Comparison of ENCODE assay signal across 9 cellular contexts in the genomic region with DNA sequence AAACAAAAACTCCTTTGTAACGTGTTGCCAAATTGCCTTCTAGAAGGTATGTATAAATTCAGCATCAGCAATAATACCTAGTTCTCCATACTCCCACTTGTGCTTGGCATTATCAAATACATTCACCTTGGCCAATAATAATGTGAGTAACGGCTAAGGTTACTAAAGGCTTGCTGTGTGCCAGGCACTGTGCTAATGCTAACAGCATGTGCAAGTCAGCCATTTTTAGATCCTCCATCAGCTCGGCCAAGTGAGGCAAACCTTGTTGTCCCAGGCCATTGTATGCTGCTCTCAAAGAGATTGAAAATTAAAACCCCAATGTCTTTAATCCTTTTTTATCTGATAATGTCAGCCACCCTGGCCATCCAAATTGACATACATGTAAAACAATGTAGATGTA. TPM values are rescaled to one million over a fixed set of nuclear protein-coding genes. Genes with fewer than 3 reads are reported as not detected.
"Had no signal": no experiment of that assay in that cellular context is flagged by ENCODE, and none has a peak within 500 bp of the region (broad histone marks: within the 10 kb centered on the region; RNA-seq: fewer than 3 reads in every experiment).

No MANE protein-coding gene starts in this region.

- DNase-seq: GM23248, GOT3, H7, IMR-90, KBM-7 had no signal

- H3K9ac ChIP-seq: GM23248, KMS-11 had no signal

- H3K9me3 ChIP-seq: HAP-1 had no signal

- H3K4me3 ChIP-seq: GM23248, HAP-1 had no signal

- H3K4me2 ChIP-seq: KMS-11 had no signal

- H3K36me3 ChIP-seq: HAP-1 had no signal

- H3K4me1 ChIP-seq: HAP-1 had no signal

- H2AFZ ChIP-seq: GM23248 had no signal

- H3K27ac ChIP-seq: GM23248, HL-60, KMS-11 had no signal

RNA-seq across cellular contexts. Expression of gene STYXL2, which starts 48.1 kb away (rescaled TPM):
- total RNA-seq: GM23248, IMR-90 had no signal
- polyA plus RNA-seq: GM23248, IMR-90 had no signal

RNA-seq across cellular contexts. Expression of gene GPA33, which starts 51.8 kb away (rescaled TPM):
- total RNA-seq: GM23248, H4, IMR-90 had no signal
- polyA plus RNA-seq: GM23248, IMR-90 had no signal
